ENCODE assay signal across 22 cellular contexts in the genomic region with DNA sequence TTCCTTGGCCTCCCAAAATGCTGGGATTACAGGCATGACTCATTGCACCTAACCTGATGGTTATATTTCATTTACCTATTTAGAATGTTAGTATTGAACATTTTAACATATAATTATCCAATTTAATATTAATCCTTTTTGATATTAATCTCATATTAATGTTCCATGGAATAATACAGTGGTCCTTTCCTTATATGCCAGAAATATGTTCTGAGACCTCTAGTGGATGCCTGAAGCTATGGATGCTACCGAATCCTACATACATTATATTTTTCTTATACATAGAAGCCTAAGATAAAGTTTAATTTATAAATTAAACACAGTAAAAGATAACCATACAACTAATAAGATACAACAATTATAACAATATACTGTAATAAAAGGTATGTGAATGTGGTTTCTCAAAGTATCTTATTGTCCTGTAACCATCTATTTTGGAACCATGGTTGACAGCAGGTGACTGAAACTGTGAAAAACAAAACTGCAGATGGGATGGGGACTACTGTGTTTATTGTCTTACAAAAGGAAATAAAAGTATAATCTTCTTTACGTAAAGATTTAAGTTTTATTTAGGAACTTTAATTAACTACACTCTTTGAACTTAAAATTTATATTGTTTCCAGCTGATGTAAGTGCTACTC.
DNase-seq lines count a peak whose midpoint lies in the region; ATAC-seq, FAIRE-seq and TF ChIP-seq lines count a peak whose summit lies in the region.
"Had no signal": no experiment of that assay in that cellular context is flagged by ENCODE, and none has a peak within 500 bp of the region (broad histone marks: within the 10 kb centered on the region; RNA-seq: fewer than 3 reads in every experiment).

No MANE protein-coding gene starts in this region.

- H3K36me3 Mint-ChIP-seq in neural progenitor cell: no peaks in the 10 kb centered on the region
- H3K36me3 Mint-ChIP-seq: CD4-positive, alpha-beta memory T cell had no signal

- no peak overlapping the region for H3K4me3 ChIP-seq in A673 (ENCODE audit: low read depth, low read length, poor library complexity, severe bottlenecking)
- H3K4me3 ChIP-seq in HCT116 (replicated peaks in 1 of 2; ENCODE audit: low read depth in 1 of 2, low read length in 2 of 2): no peak overlapping the region
- H3K4me3 ChIP-seq in astrocyte of the cerebellum (ENCODE audit: low read depth, low read length): no peak overlapping the region
- no peak overlapping the region for H3K4me3 ChIP-seq in neural progenitor cell
- H3K4me3 ChIP-seq: BLaER1, PC-9 had no signal

- no peak for DNase-seq in A673 (ENCODE audit: low spot score)
- DNase-seq in HCT116 (ENCODE audit: low read depth, low spot score): no peak
- DNase-seq in astrocyte of the cerebellum (ENCODE audit: low read depth): no peak
- no peak for DNase-seq in neural progenitor cell (ENCODE audit: low spot score)
- DNase-seq in NCI-H1048 (lab: John Stamatoyannopoulos, UW): no peak
- DNase-seq in urothelium cell line (ENCODE audit: low spot score): no peak
- no peak for DNase-seq in GM10248 (ENCODE audit: extremely low spot score)
- DNase-seq in effector CD8-positive, alpha-beta T cell (lab: John Stamatoyannopoulos, UW): no peak
- DNase-seq: CD4-positive, alpha-beta memory T cell; DMS153; GOT3; KBM-7; NCI-H1105 treated with DMSO at 0.1 percent for 48 hours; NCI-H2029 treated with DMSO at 0.1 percent for 48 hours; NCI-H2171; NCI-H526; PC-9; RPMI8226; SHP77 had no signal

- H3K4me2 ChIP-seq in HCT116 (ENCODE audit: low read length) (no peak overlapping the region), neural progenitor cell (no peak overlapping the region)
- H3K4me2 ChIP-seq: BLaER1, PC-9 had no signal

- no peak for TF ChIP-seq RAD21 in HCT116 (IDR thresholded peaks at IDR 0.05; ENCODE audit: low read depth)

- peak; percentile 52; the same call in 1 of the 2 replicates for ATAC-seq in HCT116

- H4K20me1 ChIP-seq in HCT116 (ENCODE audit: insufficient read depth) (no peaks in the 10 kb centered on the region), neural progenitor cell (ENCODE audit: low read depth) (no peaks in the 10 kb centered on the region)
- H4K20me1 ChIP-seq: BLaER1 had no signal

- RAD21 ChIA-PET in HCT116 (lab: Charles Lee; ENCODE audit: low non-redundant PET in 1 of 2, low total read pairs in 2 of 2, uncharacterized antibody in 2 of 2, unreplicated experiment in 2 of 2): no interaction called here

- H3K27ac ChIP-seq in A673 (ENCODE audit: low read depth, low read length, poor library complexity, severe bottlenecking): no peak overlapping the region
- no peak overlapping the region for H3K27ac ChIP-seq in HCT116 (ENCODE audit: low read depth, low read length)
- no peak overlapping the region for H3K27ac ChIP-seq in neural progenitor cell
- H3K27ac ChIP-seq: BLaER1, HL-60, PC-9 had no signal

- intact Hi-C loops in A673 (cut with micrococcal nuclease; ENCODE audit: unreplicated experiment) (no loop called here), HCT116 (cut with micrococcal nuclease) (no loop called here)

- POLR2A ChIA-PET in A673 (lab: Charles Lee; ENCODE audit: low non-redundant PET) (no interaction called here), HCT116 (lab: Charles Lee) (no interaction called here), GM10248 (lab: Yijun Ruan, JAX) (no interaction called here)

- no peaks in the 10 kb centered on the region for H3K27me3 ChIP-seq in A673 (replicated peaks; ENCODE audit: insufficient read depth, low read depth, low read length, poor library complexity)
- H3K27me3 ChIP-seq in HCT116 (ENCODE audit: insufficient read depth, low read length): no peaks in the 10 kb centered on the region
- H3K27me3 ChIP-seq in neural progenitor cell: no peaks in the 10 kb centered on the region
- H3K27me3 ChIP-seq: BLaER1 had no signal

- no peak for TF ChIP-seq POLR2A in HCT116 (IDR thresholded peaks at IDR 0.05; ENCODE audit: borderline replicate concordance, extremely low read depth, insufficient read depth, insufficient read length)

- H3K27me3 Mint-ChIP-seq in neural progenitor cell (ENCODE audit: insufficient read depth, low read depth): peaks cover 6% of the 10 kb centered on the region
- H3K27me3 Mint-ChIP-seq: CD4-positive, alpha-beta memory T cell had no signal

- CTCF ChIA-PET in A673 (lab: Charles Lee): interaction anchor here (0.9 kb wide), 1 partner anchor 832 kb away, joined by 4 read pairs; no protein-coding TSS in a partner anchor
- CTCF ChIA-PET in HCT116 (lab: Charles Lee): interaction anchor here (1.0 kb wide), 1 partner anchor 12 kb away, joined by 3 read pairs; no protein-coding TSS in a partner anchor
- CTCF ChIA-PET in GM10248 (lab: Yijun Ruan, JAX): no interaction called here

- H3K4me1 ChIP-seq in A673 (ENCODE audit: insufficient read depth, low read length, poor library complexity, severe bottlenecking): no peaks in the 10 kb centered on the region
- no peaks in the 10 kb centered on the region for H3K4me1 ChIP-seq in HCT116 (ENCODE audit: control insufficient read depth in 1 of 2, insufficient read depth in 2 of 2, low read length in 2 of 2)
- no peaks in the 10 kb centered on the region for H3K4me1 ChIP-seq in neural progenitor cell
- H3K4me1 ChIP-seq: BLaER1 had no signal

- H3K9ac ChIP-seq in HCT116 (ENCODE audit: low read length) (no peak overlapping the region), neural progenitor cell (no peak overlapping the region)
- H3K9ac ChIP-seq: BLaER1 had no signal

- no TSS peak for BruUV-seq in A673 (replicated peaks; lab: Mats Ljungman, UMichigan)
- BruUV-seq in HCT116 (replicated peaks; lab: Mats Ljungman, UMichigan): no TSS peak

- H3K4me3 Mint-ChIP-seq in neural progenitor cell: no peak overlapping the region
- H3K4me3 Mint-ChIP-seq: CD4-positive, alpha-beta memory T cell had no signal

- in situ Hi-C loops in astrocyte of the cerebellum (cut with HindIII; ENCODE audit: low sequenced_read_pairs): no loop called here

- H3K36me3 ChIP-seq in A673 (ENCODE audit: insufficient read depth, low read length, poor library complexity, severe bottlenecking): no peaks in the 10 kb centered on the region
- no peaks in the 10 kb centered on the region for H3K36me3 ChIP-seq in HCT116 (ENCODE audit: control insufficient read depth in 1 of 2, insufficient read depth in 2 of 2, low read length in 2 of 2)
- H3K36me3 ChIP-seq in neural progenitor cell: no peaks in the 10 kb centered on the region
- H3K36me3 ChIP-seq: BLaER1 had no signal

- peaks cover 9% of the 10 kb centered on the region for H3K4me1 Mint-ChIP-seq in neural progenitor cell
- H3K4me1 Mint-ChIP-seq: CD4-positive, alpha-beta memory T cell had no signal

- no peak overlapping the region for H2AFZ ChIP-seq in HCT116 (ENCODE audit: low read depth, low read length, poor library complexity, severe bottlenecking)
- H2AFZ ChIP-seq in neural progenitor cell (replicated peaks): no peak overlapping the region
- H2AFZ ChIP-seq: PC-9 had no signal

- no peaks in the 10 kb centered on the region for H3K79me2 ChIP-seq in HCT116 (ENCODE audit: insufficient read depth, low read length)
- no peaks in the 10 kb centered on the region for H3K79me2 ChIP-seq in neural progenitor cell (ENCODE audit: low read depth)

- FAIRE-seq in urothelium cell line (lab: Jason Lieb, UNC): no peak
- FAIRE-seq: GM18507 had no signal

- no peaks in the 10 kb centered on the region for H3F3A ChIP-seq in neural progenitor cell (ENCODE audit: low read depth)

- H3K9me3 ChIP-seq in A673 (ENCODE audit: low read depth, low read length, poor library complexity, severe bottlenecking): no peaks in the 10 kb centered on the region
- no peaks in the 10 kb centered on the region for H3K9me3 ChIP-seq in HCT116 (ENCODE audit: control insufficient read depth in 1 of 2, insufficient read depth in 1 of 2, low read depth in 1 of 2, low read length in 2 of 2)
- H3K9me3 ChIP-seq in neural progenitor cell (ENCODE audit: low read depth): no peaks in the 10 kb centered on the region
- H3K9me3 ChIP-seq: BLaER1 had no signal

- no peak overlapping the region for H3K27ac Mint-ChIP-seq in neural progenitor cell

- H3K9me3 Mint-ChIP-seq in neural progenitor cell: no peaks in the 10 kb centered on the region

- TF ChIP-seq CTCF in A673 (conservative IDR thresholded peaks at IDR 0.05; ENCODE audit: low read depth, low read length) (peak; percentile 30; the same call in 1 of the 2 replicates), HCT116 (IDR thresholded peaks at IDR 0.05 in 2 of 3, conservative IDR thresholded peaks at IDR 0.05 in 1 of 3; ENCODE audit: borderline replicate concordance in 1 of 3, insufficient read depth in 1 of 3, low read depth in 2 of 3, low read length in 2 of 3) (peak in 1 of 3 experiments; percentile 27; a peak in 3 of 6 replicates), astrocyte of the cerebellum (IDR thresholded peaks at IDR 0.05; ENCODE audit: low read depth, low read length, missing control alignments) (peak; percentile 7), neural progenitor cell (IDR thresholded peaks at IDR 0.05) (peak; percentile 30), GM10248 (IDR thresholded peaks at IDR 0.05; ENCODE audit: control extremely low read depth, extremely low read depth, low read depth, missing control alignments) (no peak)

- no peaks in the 10 kb centered on the region for H3K9me2 ChIP-seq in HCT116 (ENCODE audit: insufficient read depth)

TF ChIP-seq in HCT116, 20 proteins besides CTCF, POLR2A, EP300 and RAD21 (continues in another document):
- TF ChIP-seq, protein P1, sequence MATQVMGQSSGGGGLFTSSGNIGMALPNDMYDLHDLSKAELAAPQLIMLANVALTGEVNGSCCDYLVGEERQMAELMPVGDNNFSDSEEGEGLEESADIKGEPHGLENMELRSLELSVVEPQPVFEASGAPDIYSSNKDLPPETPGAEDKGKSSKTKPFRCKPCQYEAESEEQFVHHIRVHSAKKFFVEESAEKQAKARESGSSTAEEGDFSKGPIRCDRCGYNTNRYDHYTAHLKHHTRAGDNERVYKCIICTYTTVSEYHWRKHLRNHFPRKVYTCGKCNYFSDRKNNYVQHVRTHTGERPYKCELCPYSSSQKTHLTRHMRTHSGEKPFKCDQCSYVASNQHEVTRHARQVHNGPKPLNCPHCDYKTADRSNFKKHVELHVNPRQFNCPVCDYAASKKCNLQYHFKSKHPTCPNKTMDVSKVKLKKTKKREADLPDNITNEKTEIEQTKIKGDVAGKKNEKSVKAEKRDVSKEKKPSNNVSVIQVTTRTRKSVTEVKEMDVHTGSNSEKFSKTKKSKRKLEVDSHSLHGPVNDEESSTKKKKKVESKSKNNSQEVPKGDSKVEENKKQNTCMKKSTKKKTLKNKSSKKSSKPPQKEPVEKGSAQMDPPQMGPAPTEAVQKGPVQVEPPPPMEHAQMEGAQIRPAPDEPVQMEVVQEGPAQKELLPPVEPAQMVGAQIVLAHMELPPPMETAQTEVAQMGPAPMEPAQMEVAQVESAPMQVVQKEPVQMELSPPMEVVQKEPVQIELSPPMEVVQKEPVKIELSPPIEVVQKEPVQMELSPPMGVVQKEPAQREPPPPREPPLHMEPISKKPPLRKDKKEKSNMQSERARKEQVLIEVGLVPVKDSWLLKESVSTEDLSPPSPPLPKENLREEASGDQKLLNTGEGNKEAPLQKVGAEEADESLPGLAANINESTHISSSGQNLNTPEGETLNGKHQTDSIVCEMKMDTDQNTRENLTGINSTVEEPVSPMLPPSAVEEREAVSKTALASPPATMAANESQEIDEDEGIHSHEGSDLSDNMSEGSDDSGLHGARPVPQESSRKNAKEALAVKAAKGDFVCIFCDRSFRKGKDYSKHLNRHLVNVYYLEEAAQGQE (IDR thresholded peaks at IDR 0.05; ENCODE audit: low read depth): no peak
- no peak for TF ChIP-seq ELF1 (IDR thresholded peaks at IDR 0.05; ENCODE audit: borderline replicate concordance, low read depth)
